In the genomic region with DNA sequence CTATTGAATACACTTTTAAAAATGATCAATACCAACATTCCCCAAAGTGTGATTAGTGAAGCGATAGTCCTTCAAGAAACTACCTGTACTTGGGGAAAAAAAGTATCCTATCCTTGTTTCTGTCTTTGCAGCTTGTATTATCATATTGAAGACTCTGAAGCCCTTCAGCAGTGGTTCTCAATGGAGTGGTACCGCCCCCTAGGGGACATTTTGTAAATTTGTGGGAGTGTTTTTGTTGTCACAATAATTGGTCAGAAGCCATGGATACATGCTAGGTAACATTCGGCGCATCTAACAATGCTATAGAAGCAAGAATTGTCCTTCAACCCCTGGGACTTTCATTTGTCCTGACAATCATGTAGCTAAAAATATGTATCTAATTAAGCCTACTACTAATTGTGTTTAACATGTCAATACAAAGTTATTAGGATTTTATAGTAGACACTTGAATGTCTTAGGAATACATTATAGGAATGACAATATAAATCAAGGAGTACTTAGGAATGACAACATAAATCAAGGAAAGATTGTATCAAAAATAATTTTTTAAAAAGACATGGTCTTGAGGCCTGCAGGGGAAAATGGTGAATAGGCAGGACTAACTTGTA, we compare ENCODE assay signal across 8 cellular contexts. TPM values are rescaled to one million over a fixed set of nuclear protein-coding genes. Genes with fewer than 3 reads are reported as not detected.
DNase-seq lines count a peak whose midpoint lies in the region; ATAC-seq and TF ChIP-seq lines count a peak whose summit lies in the region.

No MANE protein-coding gene starts in this region.

- DNase-seq in SIG-M5 treated with dmso at 0.1 percent for 504 hours (lab: John Stamatoyannopoulos, UW; ENCODE audit: unreplicated experiment) (peak; percentile 60), SIG-M5 (lab: John Stamatoyannopoulos, UW) (no peak), LoVo (ENCODE audit: low spot score) (peak; percentile 13), T-helper 2 cell (peak in 3 of 5 experiments; percentile 3 to 53 (median 17)), epithelial cell of prostate (ENCODE audit: low read depth, low spot score) (no peak), neural progenitor cell (ENCODE audit: low spot score) (peak; percentile 46), GOT3 (lab: John Stamatoyannopoulos, UW) (no peak)

- H3K4me3 ChIP-seq in neural progenitor cell, result no peak overlapping the region

- no peaks in the 10 kb centered on the region for H3K27me3 ChIP-seq in neural progenitor cell

- H2AFZ ChIP-seq in neural progenitor cell (replicated peaks), result no peak overlapping the region

- H3K4me1 ChIP-seq in neural progenitor cell, result no peaks in the 10 kb centered on the region

- H3K4me1 Mint-ChIP-seq in neural progenitor cell, result no peaks in the 10 kb centered on the region

- no peaks in the 10 kb centered on the region for H4K20me1 ChIP-seq in neural progenitor cell (ENCODE audit: low read depth)

- H3K36me3 Mint-ChIP-seq in neural progenitor cell, result peaks cover 10% of the 10 kb centered on the region

- peak overlapping the region; percentile 50 for H3K27ac ChIP-seq in epithelial cell of prostate
- no peak overlapping the region for H3K27ac ChIP-seq in neural progenitor cell

- H3K9ac ChIP-seq in neural progenitor cell, result no peak overlapping the region

- no peaks in the 10 kb centered on the region for H3K9me3 ChIP-seq in neural progenitor cell (ENCODE audit: low read depth)

- no peak overlapping the region for H3K27ac Mint-ChIP-seq in neural progenitor cell

- H3K27me3 Mint-ChIP-seq in neural progenitor cell (ENCODE audit: insufficient read depth, low read depth), result peaks cover 5% of the 10 kb centered on the region

- TF ChIP-seq CTCF in neural progenitor cell (IDR thresholded peaks at IDR 0.05), result peak; percentile 77

- H3K4me3 Mint-ChIP-seq in neural progenitor cell, result no peak overlapping the region

- H3K79me2 ChIP-seq in neural progenitor cell (ENCODE audit: low read depth), result no peaks in the 10 kb centered on the region

- H3K36me3 ChIP-seq in neural progenitor cell, result no peaks in the 10 kb centered on the region

- ATAC-seq in GM21515 (IDR thresholded peaks at IDR 0.05; ENCODE audit: unreplicated experiment), result peak; percentile 88

- peaks cover 22% of the 10 kb centered on the region for H3K9me3 Mint-ChIP-seq in neural progenitor cell

- H3K4me2 ChIP-seq in neural progenitor cell, result no peak overlapping the region

- no peaks in the 10 kb centered on the region for H3F3A ChIP-seq in neural progenitor cell (ENCODE audit: low read depth)

RNA-seq across cellular contexts. Expression of gene NMD3, which starts 53.7 kb away (rescaled TPM):
- 41.4 and 41.9 TPM in 2 replicates for total RNA-seq in neural progenitor cell (ENCODE audit: low replicate concordance)

Comparison
In these comparisons a context has a peak if more than half of its experiments do, and no peak if none do; other contexts are left out.
1. DNase-seq: peak in SIG-M5 treated with dmso at 0.1 percent for 504 hours (single experiment), LoVo (single experiment), T-helper 2 cell (3 of 5) and neural progenitor cell (single experiment); none in SIG-M5 (single experiment), epithelial cell of prostate (single experiment) and GOT3 (single experiment).